Comparison of ENCODE assay signal across 18 cellular contexts in the genomic region with DNA sequence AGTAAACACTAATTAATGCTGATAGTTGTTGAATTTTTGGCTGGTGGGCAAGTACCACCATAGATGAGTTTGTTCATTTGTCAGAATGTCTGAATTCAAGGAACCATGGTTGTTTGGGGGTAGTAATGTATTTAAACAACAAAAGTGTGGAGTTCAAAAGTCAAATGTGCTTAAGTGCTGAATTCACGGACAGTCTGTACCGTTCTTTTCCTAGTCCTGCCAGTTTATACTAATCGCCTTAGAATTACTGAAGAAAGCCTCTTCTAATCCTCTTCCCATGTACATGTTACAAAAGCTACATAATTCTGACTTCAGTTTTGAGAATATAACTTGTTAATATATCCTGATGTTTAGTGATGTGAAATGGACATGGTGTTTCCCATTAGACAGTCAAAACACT. TPM values are rescaled to one million over a fixed set of nuclear protein-coding genes. Genes with fewer than 3 reads are reported as not detected.
A peak's percentile ranks its signal among the peaks of the same experiment; 100 is the strongest.
DNase-seq lines count a peak whose midpoint lies in the region; ATAC-seq and TF ChIP-seq lines count a peak whose summit lies in the region.
"Had no signal": no experiment of that assay in that cellular context is flagged by ENCODE, and none has a peak within 500 bp of the region (broad histone marks: within the 10 kb centered on the region; RNA-seq: fewer than 3 reads in every experiment).

No MANE protein-coding gene starts in this region.

- intact Hi-C loops in mammary epithelial cell (cut with micrococcal nuclease) (no loop called here), MCF 10A (cut with micrococcal nuclease) (no loop called here)

- H3K4me1 ChIP-seq in mammary epithelial cell (ENCODE audit: insufficient read depth, low read length) = peaks cover 18% of the 10 kb centered on the region
- H3K4me1 ChIP-seq in OCI-LY1 (ENCODE audit: insufficient read depth, low read length, severe bottlenecking) = peaks cover 41% of the 10 kb centered on the region
- peaks cover 10% of the 10 kb centered on the region for H3K4me1 ChIP-seq in fibroblast of lung (ENCODE audit: control insufficient read depth, extremely low read depth, insufficient read depth, low read length)
- H3K4me1 ChIP-seq: parathyroid adenoma had no signal

- in situ Hi-C loops in mammary epithelial cell (cut with MboI; ENCODE audit: low sequenced_read_pairs in 2 of 2) = loop anchor here in 1 of 2 donors (10.0 kb wide), 1 partner anchor 279 kb away; the partner anchor contains the start of gene HECTD4

- peaks cover 49% of the 10 kb centered on the region for H3K36me3 Mint-ChIP-seq in MCF 10A (ENCODE audit: insufficient read depth, unreplicated experiment)
- H3K36me3 Mint-ChIP-seq in osteocyte (ENCODE audit: unreplicated experiment) = peaks cover 9% of the 10 kb centered on the region

- H3K9me2 ChIP-seq in OCI-LY1 (ENCODE audit: low read depth, low read length) = no peaks in the 10 kb centered on the region

- H3K27ac Mint-ChIP-seq in MCF 10A (ENCODE audit: low read depth, unreplicated experiment) (no peak overlapping the region), osteocyte (ENCODE audit: unreplicated experiment) (no peak overlapping the region)
- H3K27ac Mint-ChIP-seq: T-helper 17 cell had no signal

- dilution Hi-C loops in mammary epithelial cell (cut with HindIII; ENCODE audit: low sequenced_read_pairs) = loop anchor here (5.0 kb wide), 1 partner anchor 46 kb away; no protein-coding TSS in a partner anchor

- H3K79me2 ChIP-seq in mammary epithelial cell (ENCODE audit: insufficient read depth, low read length) (peaks cover 82% of the 10 kb centered on the region), OCI-LY1 (ENCODE audit: insufficient read depth, low read length) (peaks cover 73% of the 10 kb centered on the region), fibroblast of lung (ENCODE audit: control insufficient read depth, insufficient read depth, low read length) (peaks cover 74% of the 10 kb centered on the region)

- H3K4me1 Mint-ChIP-seq in MCF 10A (ENCODE audit: insufficient read depth, unreplicated experiment) (peaks cover 20% of the 10 kb centered on the region), osteocyte (ENCODE audit: unreplicated experiment) (peaks cover 35% of the 10 kb centered on the region)

- no peaks in the 10 kb centered on the region for H3K27me3 Mint-ChIP-seq in MCF 10A (ENCODE audit: insufficient read depth, unreplicated experiment)
- no peaks in the 10 kb centered on the region for H3K27me3 Mint-ChIP-seq in osteocyte (ENCODE audit: unreplicated experiment)
- H3K27me3 Mint-ChIP-seq: T-helper 17 cell had no signal

- POLR2A ChIA-PET in MCF 10A (lab: Yijun Ruan, JAX) = interaction anchor here (4.6 to 13.8 kb wide), 2 partner anchors 8 to 20 kb away, joined by 33 to 530 read pairs; partner anchors contain the start of gene TRAFD1

- H3K9me3 Mint-ChIP-seq in MCF 10A (ENCODE audit: unreplicated experiment) (no peaks in the 10 kb centered on the region), osteocyte (ENCODE audit: unreplicated experiment) (no peaks in the 10 kb centered on the region)

- H3K4me3 Mint-ChIP-seq in MCF 10A (ENCODE audit: unreplicated experiment) (no peak overlapping the region), osteocyte (ENCODE audit: unreplicated experiment) (no peak overlapping the region)

- no peak for ATAC-seq in GM21825 (IDR thresholded peaks at IDR 0.05; ENCODE audit: unreplicated experiment)
- ATAC-seq: gastroesophageal sphincter, T-helper 17 cell had no signal

- no peaks in the 10 kb centered on the region for H3K9me3 ChIP-seq in mammary epithelial cell (replicated peaks; ENCODE audit: insufficient read depth, low read length)
- no peaks in the 10 kb centered on the region for H3K9me3 ChIP-seq in OCI-LY1 (ENCODE audit: low read length)
- no peaks in the 10 kb centered on the region for H3K9me3 ChIP-seq in fibroblast of lung (ENCODE audit: control insufficient read depth, insufficient read depth, low read depth, low read length)
- H3K9me3 ChIP-seq: gastroesophageal sphincter, HAP-1 had no signal

- no peaks in the 10 kb centered on the region for H3F3A ChIP-seq in OCI-LY1 (ENCODE audit: insufficient read depth, low read length)

- BruUV-seq in mammary epithelial cell (replicated peaks; lab: Mats Ljungman, UMichigan) = no TSS peak
- BruUV-seq in MCF 10A (replicated peaks; lab: Mats Ljungman, UMichigan) = no TSS peak

- WGBS in mammary epithelial cell (ENCODE audit: low coverage, missing lambda C conversion rate) = 76% methylated on average over 3 of the region's 3 CpGs

- H2AFZ ChIP-seq in mammary epithelial cell (ENCODE audit: low read depth, low read length) (no peak overlapping the region), OCI-LY1 (ENCODE audit: low read length) (no peak overlapping the region), fibroblast of lung (ENCODE audit: low read length) (no peak overlapping the region)
- H2AFZ ChIP-seq: parathyroid adenoma had no signal

- peaks cover 5% of the 10 kb centered on the region for H4K20me1 ChIP-seq in mammary epithelial cell (ENCODE audit: insufficient read depth, low read length)
- no peaks in the 10 kb centered on the region for H4K20me1 ChIP-seq in OCI-LY1 (ENCODE audit: insufficient read depth, low read length)
- peaks cover 4% of the 10 kb centered on the region for H4K20me1 ChIP-seq in fibroblast of lung (ENCODE audit: control insufficient read depth, extremely low read depth, insufficient read depth, low read length)

- H3K9ac ChIP-seq in mammary epithelial cell (ENCODE audit: insufficient read depth, low read length) (no peak overlapping the region), OCI-LY1 (ENCODE audit: low read length) (no peak overlapping the region), fibroblast of lung (ENCODE audit: insufficient read depth, low read length) (no peak overlapping the region)
- H3K9ac ChIP-seq: parathyroid adenoma had no signal

- H3K27me3 ChIP-seq in mammary epithelial cell (ENCODE audit: insufficient read depth, low read length) = no peaks in the 10 kb centered on the region
- no peaks in the 10 kb centered on the region for H3K27me3 ChIP-seq in OCI-LY1 (ENCODE audit: insufficient read depth, low read length)
- no peaks in the 10 kb centered on the region for H3K27me3 ChIP-seq in fibroblast of lung (ENCODE audit: control insufficient read depth, insufficient read depth, low read length)
- H3K27me3 ChIP-seq: cardiac muscle cell, gastroesophageal sphincter had no signal

- CTCF ChIA-PET in mammary epithelial cell (lab: Charles Lee; ENCODE audit: low non-redundant PET) (no interaction called here), MCF 10A (lab: Yijun Ruan, JAX) (no interaction called here)

- DNase-seq in mammary epithelial cell = no peak
- no peak for DNase-seq in MCF 10A (ENCODE audit: unreplicated experiment)
- no peak for DNase-seq in fibroblast of lung (ENCODE audit: low read depth in 2 of 2)
- DNase-seq in germinal center (ENCODE audit: low spot score) = no peak
- DNase-seq in DMS79 treated with DMSO at 0.1 percent for 48 hours (lab: John Stamatoyannopoulos, UW) = no peak
- no peak for DNase-seq in osteocyte (ENCODE audit: extremely low spot score, unreplicated experiment)
- DNase-seq: activated gamma-delta T cell treated with Interleukin-2 at 50 U/mL for 16 hours; DMS53; NCI-H524; stimulated activated CD4-positive, alpha-beta T cell treated with anti-CD3 and anti-CD28 coated beads, Interleukin-12 subunit alpha, Interleukin-12 subunit beta, amount 100 ng/mL, for 4 hours; substantia nigra; T-helper 17 cell had no signal

- H3K4me2 ChIP-seq in mammary epithelial cell (ENCODE audit: insufficient read depth, low read depth, low read length) (peak overlapping the region; percentile 2), OCI-LY1 (ENCODE audit: low read length) (peak overlapping the region; percentile 74), fibroblast of lung (ENCODE audit: extremely low read depth, insufficient read depth, low read length) (peak overlapping the region; percentile 37)

- TF ChIP-seq CTCF in mammary epithelial cell (conservative IDR thresholded peaks at IDR 0.05 in 1 of 2, IDR thresholded peaks at IDR 0.05 in 1 of 2; ENCODE audit: extremely low read depth in 1 of 2, insufficient read depth in 1 of 2, low read depth in 1 of 2, low read length in 2 of 2) = no peak
- no peak for TF ChIP-seq CTCF in MCF 10A (IDR thresholded peaks at IDR 0.05; ENCODE audit: unreplicated experiment)
- no peak for TF ChIP-seq CTCF in OCI-LY1 (IDR thresholded peaks at IDR 0.05; ENCODE audit: low read length)
- TF ChIP-seq CTCF in fibroblast of lung (conservative IDR thresholded peaks at IDR 0.05 in 1 of 2, IDR thresholded peaks at IDR 0.05 in 1 of 2; ENCODE audit: low read depth in 1 of 2, low read length in 2 of 2) = no peak
- TF ChIP-seq CTCF in osteocyte (IDR thresholded peaks at IDR 0.05) = no peak

- H3K4me3 ChIP-seq in mammary epithelial cell (replicated peaks in 1 of 3; ENCODE audit: insufficient read depth in 1 of 3, low read depth in 2 of 3, low read length in 3 of 3) (no peak overlapping the region), OCI-LY1 (ENCODE audit: low read depth, low read length, poor library complexity, severe bottlenecking) (no peak overlapping the region), fibroblast of lung (replicated peaks in 1 of 4; ENCODE audit: control extremely low read depth in 1 of 4, insufficient read depth in 1 of 4, low read depth in 3 of 4, low read length in 4 of 4) (no peak overlapping the region)
- H3K4me3 ChIP-seq: cardiac muscle cell, gastroesophageal sphincter, HAP-1 had no signal

- peaks cover 4% of the 10 kb centered on the region for H3K36me3 ChIP-seq in mammary epithelial cell (ENCODE audit: insufficient read depth, low read length)
- H3K36me3 ChIP-seq in OCI-LY1 (ENCODE audit: insufficient read depth, low read length) = peaks cover 36% of the 10 kb centered on the region
- peaks cover 1% of the 10 kb centered on the region for H3K36me3 ChIP-seq in fibroblast of lung (ENCODE audit: control insufficient read depth, insufficient read depth, low read length)

- H3K27ac ChIP-seq in mammary epithelial cell (ENCODE audit: insufficient read depth, low read depth, low read length) (no peak overlapping the region), OCI-LY1 (ENCODE audit: low read depth, low read length, poor library complexity, severe bottlenecking) (no peak overlapping the region), fibroblast of lung (ENCODE audit: insufficient read depth, low read length) (no peak overlapping the region)
- H3K27ac ChIP-seq: cardiac muscle cell, parathyroid adenoma had no signal

RNA-seq across cellular contexts. Expression of gene NAA25, which starts 2.7 kb away (rescaled TPM):
- 10 to 100 TPM; 23.7 to 37.0 TPM for total RNA-seq in mammary epithelial cell
- 13.0 TPM for polyA plus RNA-seq in mammary epithelial cell
- polyA minus RNA-seq in mammary epithelial cell = 25.7 TPM
- total RNA-seq in MCF 10A (2022) = 37.1 and 39.2 TPM in 2 replicates
- total RNA-seq in fibroblast of lung = 16.9 and 18.8 TPM in 2 replicates
- 17.9 and 19.4 TPM in 2 replicates for polyA plus RNA-seq in fibroblast of lung
- 10.3 and 12.5 TPM in 2 replicates for polyA plus RNA-seq in fibroblast of lung (2012)
- polyA minus RNA-seq in fibroblast of lung (ENCODE audit: low replicate concordance) = 7.4 and 7.9 TPM in 2 replicates
- 20.0 and 22.7 TPM in 2 replicates for total RNA-seq in osteocyte

RNA-seq across cellular contexts. Expression of gene TRAFD1, which starts 19.5 kb away (rescaled TPM):
- 10 to 100 TPM; 20.0 to 32.3 TPM for total RNA-seq in mammary epithelial cell
- 16.2 TPM for polyA plus RNA-seq in mammary epithelial cell
- polyA minus RNA-seq in mammary epithelial cell = 16.5 TPM
- total RNA-seq in MCF 10A (2022) = 23.4 and 29.7 TPM in 2 replicates
- total RNA-seq in fibroblast of lung = 55.7 and 83.4 TPM in 2 replicates
- 42.5 and 43.3 TPM in 2 replicates for polyA plus RNA-seq in fibroblast of lung
- polyA plus RNA-seq in fibroblast of lung (2012) = 33.0 and 38.0 TPM in 2 replicates
- polyA minus RNA-seq in fibroblast of lung (ENCODE audit: low replicate concordance) = 32.5 and 34.3 TPM in 2 replicates
- total RNA-seq in osteocyte = 34.8 and 38.9 TPM in 2 replicates

Comparison
In these comparisons a context has a peak if more than half of its experiments do, and no peak if none do; other contexts are left out.
1. H3K4me2 ChIP-seq: peak in every context shown above with its lines; median percentile 74 in OCI-LY1; 37 in fibroblast of lung; 2 in mammary epithelial cell.